ENCODE assay signal across 8 cellular contexts in genomic region chr13:33441015-33441414, GRCh38.
DNase-seq lines count a peak whose midpoint lies in the region; ATAC-seq and TF ChIP-seq lines count a peak whose summit lies in the region.

No MANE protein-coding gene starts in this region.

- no peak for ATAC-seq in stimulated activated naive B cell treated with anti-CD40 and anti-IgM and Interleukin-4, amounts not matched to agents 10 μg/mL and 1 μg/mL and 100 μg/mL, for 72 hours (replicated peaks)
- no peak for ATAC-seq in CD8-positive, alpha-beta T cell
- ATAC-seq in GM21423 (IDR thresholded peaks at IDR 0.05; ENCODE audit: unreplicated experiment) = no peak

- no TSS peak for BruUV-seq in A673 (replicated peaks; lab: Mats Ljungman, UMichigan)

- POLR2A ChIA-PET in A673 (lab: Charles Lee; ENCODE audit: low non-redundant PET) = no interaction called here
- POLR2A ChIA-PET in HEK293 (lab: Yijun Ruan, JAX) = no interaction called here
- POLR2A ChIA-PET in CD8-positive, alpha-beta T cell (lab: Charles Lee) = no interaction called here

- CTCF ChIA-PET in A673 (lab: Charles Lee) (no interaction called here), HEK293 (lab: Yijun Ruan, JAX) (no interaction called here)
- CTCF ChIA-PET in CD8-positive, alpha-beta T cell (lab: Charles Lee) = no interaction called here

- H3K4me1 Mint-ChIP-seq in stimulated activated naive B cell treated with anti-CD40 and anti-IgM and Interleukin-4, amounts not matched to agents 10 μg/mL and 1 μg/mL and 100 μg/mL, for 72 hours = no peaks in the 10 kb centered on the region
- no peaks in the 10 kb centered on the region for H3K4me1 Mint-ChIP-seq in CD8-positive, alpha-beta T cell (ENCODE audit: low read depth)

- H3K4me1 ChIP-seq in A673 (ENCODE audit: insufficient read depth, low read length, poor library complexity, severe bottlenecking) = peaks cover 34% of the 10 kb centered on the region
- H3K4me1 ChIP-seq in HEK293 (ENCODE audit: control insufficient read depth, insufficient read depth, low read length) = no peaks in the 10 kb centered on the region
- no peaks in the 10 kb centered on the region for H3K4me1 ChIP-seq in iPS DF 6.9 (ENCODE audit: control insufficient read depth, insufficient read depth, low read length)
- no peaks in the 10 kb centered on the region for H3K4me1 ChIP-seq in CD8-positive, alpha-beta T cell (ENCODE audit: insufficient read depth, low read length)

- WGBS in iPS DF 6.9 (ENCODE audit: insufficient coverage, insufficient read length) = no CpG with 5 or more reads among the region's 1 CpG

- H3K9me3 ChIP-seq in A673 (ENCODE audit: low read depth, low read length, poor library complexity, severe bottlenecking) (no peaks in the 10 kb centered on the region), HEK293 (ENCODE audit: control insufficient read depth, insufficient read depth, low read depth, low read length) (no peaks in the 10 kb centered on the region), iPS DF 6.9 (ENCODE audit: control insufficient read depth, insufficient read depth, low read length) (no peaks in the 10 kb centered on the region)
- H3K9me3 ChIP-seq in CD8-positive, alpha-beta T cell (ENCODE audit: low read length) = no peaks in the 10 kb centered on the region

- H3K27me3 ChIP-seq in A673 (replicated peaks; ENCODE audit: insufficient read depth, low read depth, low read length, poor library complexity) (no peaks in the 10 kb centered on the region), iPS DF 6.9 (ENCODE audit: control insufficient read depth, insufficient read depth, low read length) (no peaks in the 10 kb centered on the region)
- H3K27me3 ChIP-seq in CD8-positive, alpha-beta T cell (ENCODE audit: insufficient read depth, low read length) = no peaks in the 10 kb centered on the region

- H3K27ac Mint-ChIP-seq in stimulated activated naive B cell treated with anti-CD40 and anti-IgM and Interleukin-4, amounts not matched to agents 10 μg/mL and 1 μg/mL and 100 μg/mL, for 72 hours = no peak overlapping the region
- H3K27ac Mint-ChIP-seq in CD8-positive, alpha-beta T cell = no peak overlapping the region

- DNase-seq in A673 (ENCODE audit: low spot score) (peak; percentile 41), SW480 (ENCODE audit: low spot score) (peak; percentile 30), iPS DF 6.9 (ENCODE audit: low read depth, low spot score) (peak; percentile 9)
- DNase-seq in stimulated activated naive B cell treated with anti-CD40 and anti-IgM and Interleukin-4, amounts not matched to agents 10 μg/mL and 1 μg/mL and 100 μg/mL, for 72 hours = no peak
- no peak for DNase-seq in activated CD4-positive, alpha-beta T cell treated with anti-CD3 and anti-CD28 coated beads for 1 hour
- no peak for DNase-seq in CD8-positive, alpha-beta T cell

- H3K27ac ChIP-seq in A673 (ENCODE audit: low read depth, low read length, poor library complexity, severe bottlenecking) (no peak overlapping the region), HEK293 (ENCODE audit: extremely low read depth, low read depth, low read length) (no peak overlapping the region), iPS DF 6.9 (ENCODE audit: low read length) (no peak overlapping the region)
- no peak overlapping the region for H3K27ac ChIP-seq in CD8-positive, alpha-beta T cell (ENCODE audit: low read depth, low read length)

- no peaks in the 10 kb centered on the region for H3K36me3 Mint-ChIP-seq in stimulated activated naive B cell treated with anti-CD40 and anti-IgM and Interleukin-4, amounts not matched to agents 10 μg/mL and 1 μg/mL and 100 μg/mL, for 72 hours
- H3K36me3 Mint-ChIP-seq in CD8-positive, alpha-beta T cell = no peaks in the 10 kb centered on the region

- intact Hi-C loops in A673 (cut with micrococcal nuclease; ENCODE audit: unreplicated experiment) = no loop called here
- intact Hi-C loops in CD8-positive, alpha-beta T cell (cut with DNase I, micrococcal nuclease) = no loop called here

- H3K36me3 ChIP-seq in A673 (ENCODE audit: insufficient read depth, low read length, poor library complexity, severe bottlenecking) = no peaks in the 10 kb centered on the region
- H3K36me3 ChIP-seq in HEK293 (ENCODE audit: control insufficient read depth in 2 of 2, insufficient read depth in 1 of 2, low read length in 2 of 2) = no peaks in the 10 kb centered on the region
- no peaks in the 10 kb centered on the region for H3K36me3 ChIP-seq in iPS DF 6.9 (ENCODE audit: control insufficient read depth, insufficient read depth, low read length)
- no peaks in the 10 kb centered on the region for H3K36me3 ChIP-seq in CD8-positive, alpha-beta T cell (ENCODE audit: insufficient read depth, low read length)

- peaks cover 4 to 8% of the 10 kb centered on the region in 2 donors for H3K27me3 Mint-ChIP-seq in stimulated activated naive B cell treated with anti-CD40 and anti-IgM and Interleukin-4, amounts not matched to agents 10 μg/mL and 1 μg/mL and 100 μg/mL, for 72 hours
- H3K27me3 Mint-ChIP-seq in CD8-positive, alpha-beta T cell (ENCODE audit: low read depth) = peaks cover 4% of the 10 kb centered on the region

- H3K4me3 Mint-ChIP-seq in stimulated activated naive B cell treated with anti-CD40 and anti-IgM and Interleukin-4, amounts not matched to agents 10 μg/mL and 1 μg/mL and 100 μg/mL, for 72 hours = no peak overlapping the region
- no peak overlapping the region for H3K4me3 Mint-ChIP-seq in CD8-positive, alpha-beta T cell

- H3K9me3 Mint-ChIP-seq in stimulated activated naive B cell treated with anti-CD40 and anti-IgM and Interleukin-4, amounts not matched to agents 10 μg/mL and 1 μg/mL and 100 μg/mL, for 72 hours = peaks cover 0 to 1% of the 10 kb centered on the region in 2 donors
- H3K9me3 Mint-ChIP-seq in CD8-positive, alpha-beta T cell = no peaks in the 10 kb centered on the region

- H3K4me3 ChIP-seq in A673 (ENCODE audit: low read depth, low read length, poor library complexity, severe bottlenecking) = no peak overlapping the region
- H3K4me3 ChIP-seq in HEK293 (ENCODE audit: low read depth, low read length) = no peak overlapping the region
- no peak overlapping the region for H3K4me3 ChIP-seq in iPS DF 6.9 (ENCODE audit: low read length)
- no peak overlapping the region for H3K4me3 ChIP-seq in CD8-positive, alpha-beta T cell (ENCODE audit: low read depth, low read length)

- TF ChIP-seq CTCF in A673 (conservative IDR thresholded peaks at IDR 0.05; ENCODE audit: low read depth, low read length) (peak; percentile 41; the same call in 1 of the 2 replicates), HEK293 (tag by site-specific recombination; IDR thresholded peaks at IDR 0.05) (peak; percentile 52)
- TF ChIP-seq CTCF in CD8-positive, alpha-beta T cell (IDR thresholded peaks at IDR 0.05) = no peak

TF ChIP-seq in HEK293, 187 proteins besides CTCF, POLR2A, EP300 and RAD21 (continues in another document):
- no peak for TF ChIP-seq BCL11B (tag by site-specific recombination; IDR thresholded peaks at IDR 0.05; ENCODE audit: low read depth)
- no peak for TF ChIP-seq ZBTB7A (tag by site-specific recombination; IDR thresholded peaks at IDR 0.05; ENCODE audit: low read depth)
- TF ChIP-seq ZNF341 (tag by site-specific recombination; IDR thresholded peaks at IDR 0.05; ENCODE audit: low read depth) = no peak
- TF ChIP-seq ZFHX2 (tag by site-specific recombination; conservative IDR thresholded peaks at IDR 0.05) = no peak
- no peak for TF ChIP-seq ZNF596 (tag by site-specific recombination; IDR thresholded peaks at IDR 0.05)
- TF ChIP-seq WT1 (tag by site-specific recombination; IDR thresholded peaks at IDR 0.05) = no peak
- no peak for TF ChIP-seq PRDM2 (tag by site-specific recombination; IDR thresholded peaks at IDR 0.05; ENCODE audit: borderline replicate concordance)
- no peak for TF ChIP-seq ZNF792 (tag by site-specific recombination; IDR thresholded peaks at IDR 0.05)
- TF ChIP-seq ZNF239 (tag by site-specific recombination; IDR thresholded peaks at IDR 0.05) = no peak

Comparison
In these comparisons a context has a peak if more than half of its experiments do, and no peak if none do; other contexts are left out.
1. DNase-seq: peak in A673 (single experiment), SW480 (single experiment) and iPS DF 6.9 (single experiment); none in stimulated activated naive B cell treated with anti-CD40 and anti-IgM and Interleukin-4, amounts not matched to agents 10 μg/mL and 1 μg/mL and 100 μg/mL, for 72 hours (single experiment), activated CD4-positive, alpha-beta T cell treated with anti-CD3 and anti-CD28 coated beads for 1 hour (single experiment) and CD8-positive, alpha-beta T cell (0 of 7).